Comparison of ENCODE assay signal across 1 cellular context in genomic region chr19:50368649-50369570, GRCh38.
TF ChIP-seq lines count a peak whose summit lies in the region.

No MANE protein-coding gene starts in this region.

TF ChIP-seq in K562, 482 proteins besides CTCF, POLR2A, EP300 and RAD21 (continues in another document):
- TF ChIP-seq FOXA3 (CRISPR knock-in tag; conservative IDR thresholded peaks at IDR 0.05 in 1 of 2, IDR thresholded peaks at IDR 0.05 in 1 of 2): no peak
- no peak for TF ChIP-seq CHD7 (IDR thresholded peaks at IDR 0.05; ENCODE audit: low read depth, low read length)
- TF ChIP-seq LCOR (CRISPR knock-in tag; IDR thresholded peaks at IDR 0.05): 0 out of 2 replicates have a peak, but pooled peaks have one; percentile 40
- TF ChIP-seq CC2D1A (IDR thresholded peaks at IDR 0.05): peak; percentile 56; the same call in 1 of the 2 replicates
- TF ChIP-seq, protein P1, sequence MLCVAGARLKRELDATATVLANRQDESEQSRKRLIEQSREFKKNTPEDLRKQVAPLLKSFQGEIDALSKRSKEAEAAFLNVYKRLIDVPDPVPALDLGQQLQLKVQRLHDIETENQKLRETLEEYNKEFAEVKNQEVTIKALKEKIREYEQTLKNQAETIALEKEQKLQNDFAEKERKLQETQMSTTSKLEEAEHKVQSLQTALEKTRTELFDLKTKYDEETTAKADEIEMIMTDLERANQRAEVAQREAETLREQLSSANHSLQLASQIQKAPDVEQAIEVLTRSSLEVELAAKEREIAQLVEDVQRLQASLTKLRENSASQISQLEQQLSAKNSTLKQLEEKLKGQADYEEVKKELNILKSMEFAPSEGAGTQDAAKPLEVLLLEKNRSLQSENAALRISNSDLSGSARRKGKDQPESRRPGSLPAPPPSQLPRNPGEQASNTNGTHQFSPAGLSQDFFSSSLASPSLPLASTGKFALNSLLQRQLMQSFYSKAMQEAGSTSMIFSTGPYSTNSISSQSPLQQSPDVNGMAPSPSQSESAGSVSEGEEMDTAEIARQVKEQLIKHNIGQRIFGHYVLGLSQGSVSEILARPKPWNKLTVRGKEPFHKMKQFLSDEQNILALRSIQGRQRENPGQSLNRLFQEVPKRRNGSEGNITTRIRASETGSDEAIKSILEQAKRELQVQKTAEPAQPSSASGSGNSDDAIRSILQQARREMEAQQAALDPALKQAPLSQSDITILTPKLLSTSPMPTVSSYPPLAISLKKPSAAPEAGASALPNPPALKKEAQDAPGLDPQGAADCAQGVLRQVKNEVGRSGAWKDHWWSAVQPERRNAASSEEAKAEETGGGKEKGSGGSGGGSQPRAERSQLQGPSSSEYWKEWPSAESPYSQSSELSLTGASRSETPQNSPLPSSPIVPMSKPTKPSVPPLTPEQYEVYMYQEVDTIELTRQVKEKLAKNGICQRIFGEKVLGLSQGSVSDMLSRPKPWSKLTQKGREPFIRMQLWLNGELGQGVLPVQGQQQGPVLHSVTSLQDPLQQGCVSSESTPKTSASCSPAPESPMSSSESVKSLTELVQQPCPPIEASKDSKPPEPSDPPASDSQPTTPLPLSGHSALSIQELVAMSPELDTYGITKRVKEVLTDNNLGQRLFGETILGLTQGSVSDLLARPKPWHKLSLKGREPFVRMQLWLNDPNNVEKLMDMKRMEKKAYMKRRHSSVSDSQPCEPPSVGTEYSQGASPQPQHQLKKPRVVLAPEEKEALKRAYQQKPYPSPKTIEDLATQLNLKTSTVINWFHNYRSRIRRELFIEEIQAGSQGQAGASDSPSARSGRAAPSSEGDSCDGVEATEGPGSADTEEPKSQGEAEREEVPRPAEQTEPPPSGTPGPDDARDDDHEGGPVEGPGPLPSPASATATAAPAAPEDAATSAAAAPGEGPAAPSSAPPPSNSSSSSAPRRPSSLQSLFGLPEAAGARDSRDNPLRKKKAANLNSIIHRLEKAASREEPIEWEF (CRISPR knock-in tag; IDR thresholded peaks at IDR 0.05): peak; percentile 12; the same call in 1 of the 2 replicates
- no peak for TF ChIP-seq U2AF2 (optimal IDR thresholded peaks at IDR 0.05; ENCODE audit: low read depth, low read length)
- TF ChIP-seq HCFC1 (IDR thresholded peaks at IDR 0.05; ENCODE audit: low read depth, low read length): peak; percentile 32; the same call in 1 of the 2 replicates
- TF ChIP-seq, protein P2, sequence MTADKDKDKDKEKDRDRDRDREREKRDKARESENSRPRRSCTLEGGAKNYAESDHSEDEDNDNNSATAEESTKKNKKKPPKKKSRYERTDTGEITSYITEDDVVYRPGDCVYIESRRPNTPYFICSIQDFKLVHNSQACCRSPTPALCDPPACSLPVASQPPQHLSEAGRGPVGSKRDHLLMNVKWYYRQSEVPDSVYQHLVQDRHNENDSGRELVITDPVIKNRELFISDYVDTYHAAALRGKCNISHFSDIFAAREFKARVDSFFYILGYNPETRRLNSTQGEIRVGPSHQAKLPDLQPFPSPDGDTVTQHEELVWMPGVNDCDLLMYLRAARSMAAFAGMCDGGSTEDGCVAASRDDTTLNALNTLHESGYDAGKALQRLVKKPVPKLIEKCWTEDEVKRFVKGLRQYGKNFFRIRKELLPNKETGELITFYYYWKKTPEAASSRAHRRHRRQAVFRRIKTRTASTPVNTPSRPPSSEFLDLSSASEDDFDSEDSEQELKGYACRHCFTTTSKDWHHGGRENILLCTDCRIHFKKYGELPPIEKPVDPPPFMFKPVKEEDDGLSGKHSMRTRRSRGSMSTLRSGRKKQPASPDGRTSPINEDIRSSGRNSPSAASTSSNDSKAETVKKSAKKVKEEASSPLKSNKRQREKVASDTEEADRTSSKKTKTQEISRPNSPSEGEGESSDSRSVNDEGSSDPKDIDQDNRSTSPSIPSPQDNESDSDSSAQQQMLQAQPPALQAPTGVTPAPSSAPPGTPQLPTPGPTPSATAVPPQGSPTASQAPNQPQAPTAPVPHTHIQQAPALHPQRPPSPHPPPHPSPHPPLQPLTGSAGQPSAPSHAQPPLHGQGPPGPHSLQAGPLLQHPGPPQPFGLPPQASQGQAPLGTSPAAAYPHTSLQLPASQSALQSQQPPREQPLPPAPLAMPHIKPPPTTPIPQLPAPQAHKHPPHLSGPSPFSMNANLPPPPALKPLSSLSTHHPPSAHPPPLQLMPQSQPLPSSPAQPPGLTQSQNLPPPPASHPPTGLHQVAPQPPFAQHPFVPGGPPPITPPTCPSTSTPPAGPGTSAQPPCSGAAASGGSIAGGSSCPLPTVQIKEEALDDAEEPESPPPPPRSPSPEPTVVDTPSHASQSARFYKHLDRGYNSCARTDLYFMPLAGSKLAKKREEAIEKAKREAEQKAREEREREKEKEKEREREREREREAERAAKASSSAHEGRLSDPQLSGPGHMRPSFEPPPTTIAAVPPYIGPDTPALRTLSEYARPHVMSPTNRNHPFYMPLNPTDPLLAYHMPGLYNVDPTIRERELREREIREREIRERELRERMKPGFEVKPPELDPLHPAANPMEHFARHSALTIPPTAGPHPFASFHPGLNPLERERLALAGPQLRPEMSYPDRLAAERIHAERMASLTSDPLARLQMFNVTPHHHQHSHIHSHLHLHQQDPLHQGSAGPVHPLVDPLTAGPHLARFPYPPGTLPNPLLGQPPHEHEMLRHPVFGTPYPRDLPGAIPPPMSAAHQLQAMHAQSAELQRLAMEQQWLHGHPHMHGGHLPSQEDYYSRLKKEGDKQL (CRISPR knock-in tag; IDR thresholded peaks at IDR 0.05; ENCODE audit: borderline replicate concordance): no peak
- 0 out of 2 replicates have a peak, but pooled peaks have one; percentile 37 for TF ChIP-seq ZBTB40 (IDR thresholded peaks at IDR 0.05)
- no peak for TF ChIP-seq ZBTB40 (CRISPR knock-in tag; IDR thresholded peaks at IDR 0.05)
- peak; percentile 55; the same call in 1 of the 2 replicates for TF ChIP-seq PHF8 (IDR thresholded peaks at IDR 0.05; ENCODE audit: borderline replicate concordance, low read length)
- TF ChIP-seq NR4A1 (CRISPR knock-in tag; IDR thresholded peaks at IDR 0.05): no peak
- TF ChIP-seq NR4A1 (tag; IDR thresholded peaks at IDR 0.05): 0 out of 2 replicates have a peak, but pooled peaks have one; percentile 26
- peak; percentile 47 for TF ChIP-seq TAF1 (IDR thresholded peaks at IDR 0.05; ENCODE audit: control insufficient read depth, extremely low read depth, insufficient read depth, low read length, severe bottlenecking)
- peak; percentile 58 for TF ChIP-seq SAP30 (IDR thresholded peaks at IDR 0.05; ENCODE audit: borderline replicate concordance, insufficient read depth, low read depth, low read length, poor library complexity, severe bottlenecking)
